In the genomic region with DNA sequence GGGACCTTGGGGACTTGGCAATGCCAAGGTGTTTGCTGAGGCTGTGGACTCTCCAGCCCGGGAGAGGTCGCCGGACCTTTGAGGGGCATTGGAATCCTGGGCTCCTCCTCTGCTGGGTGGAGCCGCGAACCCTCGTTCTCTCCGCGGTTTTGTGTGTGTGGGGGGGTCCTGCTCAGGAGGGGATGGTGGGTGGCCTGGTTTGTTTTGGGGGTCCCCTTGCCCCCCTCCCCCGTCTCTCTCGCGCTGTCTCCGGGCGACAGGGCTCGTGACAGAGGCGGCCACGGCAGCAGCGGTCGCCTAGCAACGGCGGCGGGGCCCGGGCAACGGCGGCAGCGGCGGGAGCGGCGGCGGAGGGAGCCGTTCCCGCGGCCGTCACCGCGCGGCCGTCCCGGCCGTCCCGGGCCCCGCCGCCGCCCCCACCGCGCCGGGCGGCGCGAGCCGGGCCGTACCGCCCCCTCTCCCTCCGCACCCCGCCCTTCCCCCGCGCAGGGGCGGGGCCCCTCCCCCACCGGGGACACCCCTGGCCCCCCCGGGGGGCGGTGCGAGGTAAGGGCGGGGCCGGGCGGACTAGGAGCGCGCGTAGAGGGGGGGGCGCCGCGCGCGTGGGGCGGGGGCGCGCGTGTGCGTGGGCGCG, we compare ENCODE assay signal across 8 cellular contexts. TPM values are rescaled to one million over a fixed set of nuclear protein-coding genes. Genes with fewer than 3 reads are reported as not detected.
DNase-seq lines count a peak whose midpoint lies in the region; ATAC-seq, FAIRE-seq and TF ChIP-seq lines count a peak whose summit lies in the region.

No MANE protein-coding gene starts in this region.

- H3K27me3 Mint-ChIP-seq in Caco-2 (ENCODE audit: insufficient read depth, unreplicated experiment), result peaks cover 3% of the 10 kb centered on the region

- H3K4me2 ChIP-seq in endothelial cell of umbilical vein (ENCODE audit: insufficient read depth, low read length), result peak overlapping the region; percentile 58

- no peak for TF ChIP-seq CTCF in Caco-2 (IDR thresholded peaks at IDR 0.05; ENCODE audit: insufficient read depth in 1 of 2, low read depth in 1 of 2, low read length in 1 of 2, severe bottlenecking in 1 of 2, unreplicated experiment in 1 of 2)
- no peak for TF ChIP-seq CTCF in endothelial cell of umbilical vein (IDR thresholded peaks at IDR 0.05; ENCODE audit: extremely low read depth in 1 of 2, insufficient read depth in 1 of 2, low read depth in 1 of 2, low read length in 2 of 2)

- no peaks in the 10 kb centered on the region for H3K9me3 Mint-ChIP-seq in Caco-2 (ENCODE audit: unreplicated experiment)

- peak overlapping the region; percentile 81 for H3K4me3 Mint-ChIP-seq in Caco-2 (ENCODE audit: unreplicated experiment)

- POLR2A ChIA-PET in Caco-2 (lab: Charles Lee) (no interaction called here), endothelial cell of umbilical vein (lab: Charles Lee) (no interaction called here)

- H4K20me1 ChIP-seq in endothelial cell of umbilical vein (replicated peaks; ENCODE audit: control insufficient read depth, extremely low read depth, insufficient read depth, low read length), result no peaks in the 10 kb centered on the region

- H3K9ac ChIP-seq in endothelial cell of umbilical vein (replicated peaks; ENCODE audit: extremely low read depth, insufficient read depth, low read length), result no peak overlapping the region
- H3K9ac ChIP-seq in mucosa of stomach (ENCODE audit: low read length), result peak overlapping the region; percentile 48

- CTCF ChIA-PET in Caco-2 (lab: Charles Lee), result no interaction called here
- CTCF ChIA-PET in endothelial cell of umbilical vein (lab: Charles Lee), result no interaction called here

- DNase-seq in Caco-2 (peak in 1 of 2 experiments; percentile 61), KBM-7 (peak; percentile 28), endothelial cell of umbilical vein (ENCODE audit: low read depth, low spot score) (peak; percentile 21), substantia nigra (lab: John Stamatoyannopoulos, UW) (peak in 38 of 49 donors; percentile 5 to 80 (median 41)), GM19239 (ENCODE audit: insufficient read length, low spot score) (no peak)
- DNase-seq in activated CD8-positive, alpha-beta memory T cell treated with anti-CD3 and anti-CD28 coated beads for 24 hours, result peak; percentile 80

- no peak overlapping the region for H3K27ac ChIP-seq in endothelial cell of umbilical vein (ENCODE audit: insufficient read depth, low read depth, low read length)
- peak overlapping the region; percentile 63 for H3K27ac ChIP-seq in substantia nigra (ENCODE audit: low read depth, low read length, poor library complexity, severe bottlenecking)

- H3K4me3 ChIP-seq in Caco-2 (ENCODE audit: low read depth, low read length) (peak overlapping the region; percentile 63), endothelial cell of umbilical vein (replicated peaks in 1 of 3; ENCODE audit: insufficient read depth in 1 of 3, low read depth in 1 of 3, low read length in 3 of 3) (peak overlapping the region; percentile 41 to 54 (median 52)), mucosa of stomach (ENCODE audit: low read length) (no peak overlapping the region)

- no peak for TF ChIP-seq POLR2A in endothelial cell of umbilical vein (IDR thresholded peaks at IDR 0.05; ENCODE audit: low read depth, low read length)

- H3K9me1 ChIP-seq in endothelial cell of umbilical vein (replicated peaks; ENCODE audit: control insufficient read depth, extremely low read depth, insufficient read depth, low read length), result no peaks in the 10 kb centered on the region

- H3K27me3 ChIP-seq in Caco-2 (replicated peaks; ENCODE audit: control insufficient read depth, insufficient read depth, low read length) (no peaks in the 10 kb centered on the region), endothelial cell of umbilical vein (ENCODE audit: control insufficient read depth in 2 of 2, insufficient read depth in 2 of 2, low read length in 2 of 2) (peaks cover under 1 to 8% of the 10 kb centered on the region in 2 experiments), mucosa of stomach (ENCODE audit: control insufficient read depth, insufficient read depth, low read length) (no peaks in the 10 kb centered on the region)

- ATAC-seq in GM19463 (IDR thresholded peaks at IDR 0.05; ENCODE audit: unreplicated experiment), result no peak

- H3K36me3 Mint-ChIP-seq in Caco-2 (ENCODE audit: insufficient read depth, unreplicated experiment), result peaks cover 7% of the 10 kb centered on the region

- H2AFZ ChIP-seq in endothelial cell of umbilical vein (ENCODE audit: low read depth, low read length), result peak overlapping the region; percentile 48

- H3K4me1 Mint-ChIP-seq in Caco-2 (ENCODE audit: low read depth, unreplicated experiment), result peaks cover 31% of the 10 kb centered on the region

- H3K36me3 ChIP-seq in Caco-2 (ENCODE audit: control insufficient read depth, insufficient read depth, low read length) (no peaks in the 10 kb centered on the region), endothelial cell of umbilical vein (ENCODE audit: control insufficient read depth in 2 of 2, extremely low read depth in 1 of 2, insufficient read depth in 2 of 2, low read length in 2 of 2) (no peaks in the 10 kb centered on the region), mucosa of stomach (ENCODE audit: control insufficient read depth, insufficient read depth, low read length) (no peaks in the 10 kb centered on the region)

- H3K27ac Mint-ChIP-seq in Caco-2 (ENCODE audit: unreplicated experiment), result peak overlapping the region; percentile 76

- intact Hi-C loops in Caco-2 (cut with micrococcal nuclease; ENCODE audit: unreplicated experiment) (loop anchor here (2.0 to 5.0 kb wide), 3 partner anchors 27 to 145 kb away; partner anchors contain the start of genes RGL2 and ZBTB9), endothelial cell of umbilical vein (cut with micrococcal nuclease) (loop anchor here (2.0 to 5.0 kb wide), 3 partner anchors 153 to 193 kb away; partner anchors contain the start of genes BAK1, ITPR3, RPS18 and VPS52)

- in situ Hi-C loops in KBM-7 (cut with MboI; ENCODE audit: low pct_unique_long_range_greater_than_20kb, low sequenced_read_pairs), result no loop called here

- FAIRE-seq in endothelial cell of umbilical vein (lab: Jason Lieb, UNC) (peak; percentile 67), GM19239 (lab: Jason Lieb, UNC) (no peak)

- no peaks in the 10 kb centered on the region for H3K79me2 ChIP-seq in endothelial cell of umbilical vein (ENCODE audit: control insufficient read depth, insufficient read depth, low read length)

- H3K9me3 ChIP-seq in Caco-2 (no peaks in the 10 kb centered on the region), endothelial cell of umbilical vein (replicated peaks; ENCODE audit: control insufficient read depth, insufficient read depth, low read length) (no peaks in the 10 kb centered on the region), mucosa of stomach (ENCODE audit: control insufficient read depth, low read length) (no peaks in the 10 kb centered on the region)

- dilution Hi-C loops in endothelial cell of umbilical vein (cut with MboI; ENCODE audit: extremely low pct_ligation_motif_present, low sequenced_read_pairs), result no loop called here

- BruUV-seq in Caco-2 (replicated peaks; lab: Mats Ljungman, UMichigan) (no TSS peak), endothelial cell of umbilical vein (replicated peaks; lab: Mats Ljungman, UMichigan) (no TSS peak)

- H3K4me1 ChIP-seq in Caco-2 (peaks cover 52% of the 10 kb centered on the region), endothelial cell of umbilical vein (ENCODE audit: control insufficient read depth, extremely low read depth, insufficient read depth, low read length) (peaks cover 33% of the 10 kb centered on the region), mucosa of stomach (ENCODE audit: control insufficient read depth, insufficient read depth, low read length) (peaks cover 27% of the 10 kb centered on the region)

RNA-seq across cellular contexts. Expression of gene SYNGAP1, which starts 7.8 kb away (rescaled TPM):
- total RNA-seq in Caco-2 (2022) (17.1 and 18.3 TPM in 2 replicates), endothelial cell of umbilical vein (14.3 and 15.1 TPM in 2 replicates)
- polyA plus RNA-seq in endothelial cell of umbilical vein, result 7.3 and 7.9 TPM in 2 replicates
- polyA plus RNA-seq in endothelial cell of umbilical vein (2011; cell fraction: cytosol; rRNA removed), result 3.2 and 3.9 TPM in 2 replicates
- 36.2 and 44.4 TPM in 2 replicates for polyA plus RNA-seq in endothelial cell of umbilical vein (2011; cell fraction: nucleus; rRNA removed)
- polyA plus RNA-seq in endothelial cell of umbilical vein (2012), result 6.4 and 10.8 TPM in 2 replicates
- polyA minus RNA-seq in endothelial cell of umbilical vein, result 6.2 and 9.3 TPM in 2 replicates
- 0.31 TPM for polyA minus RNA-seq in endothelial cell of umbilical vein (2011; cell fraction: cytosol; rRNA and poly(A)+ RNA removed)
- polyA minus RNA-seq in endothelial cell of umbilical vein (2011; cell fraction: nucleus; rRNA and poly(A)+ RNA removed), result 11.4 and 14.9 TPM in 2 replicates

RNA-seq across cellular contexts. Expression of gene CUTA, which starts 9.8 kb away (rescaled TPM):
- total RNA-seq in Caco-2 (2022) (166 and 177 TPM in 2 replicates), endothelial cell of umbilical vein (133 TPM in 2 replicates)
- polyA plus RNA-seq in endothelial cell of umbilical vein, result 202 and 241 TPM in 2 replicates
- polyA plus RNA-seq in endothelial cell of umbilical vein (2011; cell fraction: cytosol; rRNA removed), result 189 and 191 TPM in 2 replicates
- 92.8 and 109 TPM in 2 replicates for polyA plus RNA-seq in endothelial cell of umbilical vein (2011; cell fraction: nucleus; rRNA removed)
- 123 and 151 TPM in 2 replicates for polyA plus RNA-seq in endothelial cell of umbilical vein (2012)
- polyA minus RNA-seq in endothelial cell of umbilical vein, result 90.1 and 102 TPM in 2 replicates
- 143 TPM for polyA minus RNA-seq in endothelial cell of umbilical vein (2011; cell fraction: cytosol; rRNA and poly(A)+ RNA removed)
- polyA minus RNA-seq in endothelial cell of umbilical vein (2011; cell fraction: nucleus; rRNA and poly(A)+ RNA removed), result 21.5 and 24.2 TPM in 2 replicates

RNA-seq across cellular contexts. Expression of gene PHF1, which starts 16.9 kb away (rescaled TPM):
- 23.6 and 26.4 TPM in 2 replicates for total RNA-seq in Caco-2 (2022)
- 28.8 and 32.5 TPM in 2 replicates for total RNA-seq in endothelial cell of umbilical vein
- 53.1 and 62.6 TPM in 2 replicates for polyA plus RNA-seq in endothelial cell of umbilical vein
- polyA plus RNA-seq in endothelial cell of umbilical vein (2011; cell fraction: cytosol; rRNA removed), result 23.9 and 25.2 TPM in 2 replicates
- polyA plus RNA-seq in endothelial cell of umbilical vein (2011; cell fraction: nucleus; rRNA removed), result 186 and 227 TPM in 2 replicates
- 22.8 and 26.1 TPM in 2 replicates for polyA plus RNA-seq in endothelial cell of umbilical vein (2012)
- polyA minus RNA-seq in endothelial cell of umbilical vein, result 22.3 and 26.8 TPM in 2 replicates
- 8.6 TPM for polyA minus RNA-seq in endothelial cell of umbilical vein (2011; cell fraction: cytosol; rRNA and poly(A)+ RNA removed)
- 16.2 and 19.6 TPM in 2 replicates for polyA minus RNA-seq in endothelial cell of umbilical vein (2011; cell fraction: nucleus; rRNA and poly(A)+ RNA removed)

RNA-seq across cellular contexts. Expression of gene ZBTB9, which starts 26.7 kb away (rescaled TPM):
- total RNA-seq in Caco-2 (2022), result 11.4 and 12.5 TPM in 2 replicates
- total RNA-seq in endothelial cell of umbilical vein, result 8.0 and 8.7 TPM in 2 replicates
- 4.7 and 4.9 TPM in 2 replicates for polyA plus RNA-seq in endothelial cell of umbilical vein
- 3.5 and 3.7 TPM in 2 replicates for polyA plus RNA-seq in endothelial cell of umbilical vein (2011; cell fraction: cytosol; rRNA removed)
- polyA plus RNA-seq in endothelial cell of umbilical vein (2011; cell fraction: nucleus; rRNA removed), result 7.2 and 7.5 TPM in 2 replicates
- 6.0 and 7.5 TPM in 2 replicates for polyA plus RNA-seq in endothelial cell of umbilical vein (2012)
- polyA minus RNA-seq in endothelial cell of umbilical vein, result 8.0 and 9.0 TPM in 2 replicates
- 11.2 TPM for polyA minus RNA-seq in endothelial cell of umbilical vein (2011; cell fraction: cytosol; rRNA and poly(A)+ RNA removed)
- 2.1 and 3.5 TPM in 2 replicates for polyA minus RNA-seq in endothelial cell of umbilical vein (2011; cell fraction: nucleus; rRNA and poly(A)+ RNA removed)

RNA-seq across cellular contexts. Expression of gene KIFC1, which starts 36.1 kb away (rescaled TPM):
- total RNA-seq in Caco-2 (2022), result 65.3 and 65.4 TPM in 2 replicates
- 63.4 and 65.9 TPM in 2 replicates for total RNA-seq in endothelial cell of umbilical vein
- 38.5 and 39.3 TPM in 2 replicates for polyA plus RNA-seq in endothelial cell of umbilical vein
- polyA plus RNA-seq in endothelial cell of umbilical vein (2011; cell fraction: cytosol; rRNA removed), result 46.2 and 46.6 TPM in 2 replicates
- polyA plus RNA-seq in endothelial cell of umbilical vein (2011; cell fraction: nucleus; rRNA removed), result 63.0 and 83.1 TPM in 2 replicates
- polyA plus RNA-seq in endothelial cell of umbilical vein (2012), result 15.2 and 30.1 TPM in 2 replicates
- 40.6 and 41.9 TPM in 2 replicates for polyA minus RNA-seq in endothelial cell of umbilical vein
- 33.3 TPM for polyA minus RNA-seq in endothelial cell of umbilical vein (2011; cell fraction: cytosol; rRNA and poly(A)+ RNA removed)
- polyA minus RNA-seq in endothelial cell of umbilical vein (2011; cell fraction: nucleus; rRNA and poly(A)+ RNA removed), result 36.4 and 42.0 TPM in 2 replicates
